ENCODE assay signal across 1 cellular context in genomic region chr14:73751157-73751691, GRCh38.
TF ChIP-seq lines count a peak whose summit lies in the region.

No MANE protein-coding gene starts in this region.

TF ChIP-seq in K562, 482 proteins besides CTCF, POLR2A, EP300 and RAD21 (continued from another document):
- no peak for TF ChIP-seq GTF3C2 (IDR thresholded peaks at IDR 0.05; ENCODE audit: borderline replicate concordance, extremely low read depth, insufficient read length)
